ENCODE assay signal across 9 cellular contexts in genomic region chr10:8444630-8445029, GRCh38.
DNase-seq lines count a peak whose midpoint lies in the region; ATAC-seq and TF ChIP-seq lines count a peak whose summit lies in the region.
"Had no signal": no experiment of that assay in that cellular context is flagged by ENCODE, and none has a peak within 500 bp of the region (broad histone marks: within the 10 kb centered on the region; RNA-seq: fewer than 3 reads in every experiment).

No MANE protein-coding gene starts in this region.

- H3K4me3 ChIP-seq in brain microvascular endothelial cell (ENCODE audit: low read depth, low read length) (no peak overlapping the region), Karpas-422 (ENCODE audit: low read length) (no peak overlapping the region)

- in situ Hi-C loops in brain microvascular endothelial cell (cut with HindIII; ENCODE audit: low pct_ligation_motif_present, low sequenced_read_pairs), result no loop called here

- H3K27me3 ChIP-seq in brain microvascular endothelial cell (replicated peaks) (no peaks in the 10 kb centered on the region), Karpas-422 (ENCODE audit: low read length) (no peaks in the 10 kb centered on the region)

- H3K79me2 ChIP-seq in Karpas-422 (ENCODE audit: low read length), result no peaks in the 10 kb centered on the region

- no peaks in the 10 kb centered on the region for H3K9me3 ChIP-seq in Karpas-422 (ENCODE audit: low read length)

- H4K20me1 ChIP-seq in Karpas-422 (ENCODE audit: insufficient read depth, low read depth, low read length), result no peaks in the 10 kb centered on the region

- no peak overlapping the region for H2AFZ ChIP-seq in Karpas-422 (ENCODE audit: low read length)

- no peak for ATAC-seq in HG02759 (IDR thresholded peaks at IDR 0.05; ENCODE audit: unreplicated experiment)

- H3K36me3 ChIP-seq in brain microvascular endothelial cell (replicated peaks), result no peaks in the 10 kb centered on the region
- H3K36me3 ChIP-seq in Karpas-422 (ENCODE audit: insufficient read depth, low read length), result no peaks in the 10 kb centered on the region

- H3K9me2 ChIP-seq in Karpas-422 (replicated peaks; ENCODE audit: insufficient read depth, low read length), result no peaks in the 10 kb centered on the region

- H3K27ac ChIP-seq in brain microvascular endothelial cell (no peak overlapping the region), Karpas-422 (ENCODE audit: low read length) (no peak overlapping the region)

- H3K4me1 ChIP-seq in Karpas-422 (ENCODE audit: low read length), result no peaks in the 10 kb centered on the region

- TF ChIP-seq CTCF in GM12873 (IDR thresholded peaks at IDR 0.05; ENCODE audit: insufficient read depth, low read depth, low read length, missing control alignments), result peak; percentile 28
- TF ChIP-seq CTCF in brain microvascular endothelial cell (IDR thresholded peaks at IDR 0.05; ENCODE audit: low read depth, low read length, missing control alignments), result peak; percentile 18

- no peak overlapping the region for H3K4me2 ChIP-seq in Karpas-422 (ENCODE audit: low read depth, low read length, poor library complexity, severe bottlenecking)

- no peak overlapping the region for H3K9ac ChIP-seq in Karpas-422 (ENCODE audit: low read length)

- DNase-seq in RPMI7951 (ENCODE audit: low read depth), result peak; percentile 34
- DNase-seq in brain microvascular endothelial cell, result no peak
- peak; percentile 28 for DNase-seq in stimulated activated CD4-positive, alpha-beta T cell treated with anti-CD3 and anti-CD28 coated beads, Interleukin-4, amount 100 ng/mL, for 1 hour
- no peak for DNase-seq in Karpas-422
- no peak for DNase-seq in COLO668 (lab: John Stamatoyannopoulos, UW; ENCODE audit: unreplicated experiment)
- no peak for DNase-seq in NCI-H510A treated with DMSO at 0.1 percent for 48 hours (lab: John Stamatoyannopoulos, UW)
- DNase-seq: NCI-H2171 had no signal

Comparison
In these comparisons a context has a peak if more than half of its experiments do, and no peak if none do; other contexts are left out.
1. DNase-seq: peak in RPMI7951 (single experiment) and stimulated activated CD4-positive, alpha-beta T cell treated with anti-CD3 and anti-CD28 coated beads, Interleukin-4, amount 100 ng/mL, for 1 hour (single experiment); none in brain microvascular endothelial cell (single experiment), Karpas-422 (single experiment), COLO668 (single experiment) and NCI-H510A treated with DMSO at 0.1 percent for 48 hours (single experiment).